In genomic region chr13:99269627-99270252, GRCh38 we compare ENCODE assay signal across 8 cellular contexts. TPM values are rescaled to one million over a fixed set of nuclear protein-coding genes. Genes with fewer than 3 reads are reported as not detected.
DNase-seq lines count a peak whose midpoint lies in the region; ATAC-seq and TF ChIP-seq lines count a peak whose summit lies in the region.

No MANE protein-coding gene starts in this region.

- H3K36me3 ChIP-seq in SK-N-MC (ENCODE audit: insufficient read depth, low read length): peaks cover 7% of the 10 kb centered on the region; the same call in 1 of the 2 replicates

- H3K36me3 Mint-ChIP-seq in natural killer cell treated with Interleukin-12 subunit alpha and Interleukin-12 subunit beta and Interleukin-15 and Interleukin-18, amount 100 ng/mL, for 72 hours: peaks cover 6% of the 10 kb centered on the region

- DNase-seq in DMS 273 (lab: John Stamatoyannopoulos, UW; ENCODE audit: unreplicated experiment) (peak; percentile 27), DMS 273 treated with DMSO at 0.1 percent for 48 hours (lab: John Stamatoyannopoulos, UW) (no peak), SK-N-MC (ENCODE audit: low read depth, low spot score) (peak; percentile 28), epithelial cell of esophagus (ENCODE audit: low read depth) (peak; percentile 55)
- no peak for DNase-seq in natural killer cell treated with Interleukin-12 subunit alpha and Interleukin-12 subunit beta and Interleukin-15 and Interleukin-18, amount 100 ng/mL, for 72 hours (ENCODE audit: low spot score)
- DNase-seq in stimulated activated CD8-positive, alpha-beta memory T cell treated with anti-CD3 and anti-CD28 coated beads, Interleukin-4, amount 100 ng/mL, for 48 hours: no peak

- no peak overlapping the region for H3K4me3 Mint-ChIP-seq in natural killer cell treated with Interleukin-12 subunit alpha and Interleukin-12 subunit beta and Interleukin-15 and Interleukin-18, amount 100 ng/mL, for 72 hours

- H3K9me3 ChIP-seq in SK-N-MC (ENCODE audit: low read depth, low read length): no peaks in the 10 kb centered on the region

- ATAC-seq in GM19452 (IDR thresholded peaks at IDR 0.05; ENCODE audit: unreplicated experiment): peak; percentile 75
- peak; percentile 61 for ATAC-seq in HG03520 (IDR thresholded peaks at IDR 0.05; ENCODE audit: unreplicated experiment)
- ATAC-seq in natural killer cell treated with Interleukin-12 subunit alpha and Interleukin-12 subunit beta and Interleukin-15 and Interleukin-18, amount 100 ng/mL, for 72 hours: peak; percentile 68 to 76

- no peaks in the 10 kb centered on the region for H3K27me3 Mint-ChIP-seq in natural killer cell treated with Interleukin-12 subunit alpha and Interleukin-12 subunit beta and Interleukin-15 and Interleukin-18, amount 100 ng/mL, for 72 hours

- H3K4me3 ChIP-seq in SK-N-MC: no peak overlapping the region
- H3K4me3 ChIP-seq in epithelial cell of esophagus (ENCODE audit: low read length): no peak overlapping the region

- H3K27ac Mint-ChIP-seq in natural killer cell treated with Interleukin-12 subunit alpha and Interleukin-12 subunit beta and Interleukin-15 and Interleukin-18, amount 100 ng/mL, for 72 hours: peak overlapping the region; percentile 39 to 82

- TF ChIP-seq CTCF in epithelial cell of esophagus (IDR thresholded peaks at IDR 0.05; ENCODE audit: insufficient read depth, low read depth, low read length, missing control alignments): peak; percentile 69

- no peaks in the 10 kb centered on the region for H3K9me3 Mint-ChIP-seq in natural killer cell treated with Interleukin-12 subunit alpha and Interleukin-12 subunit beta and Interleukin-15 and Interleukin-18, amount 100 ng/mL, for 72 hours

- peak overlapping the region; percentile 46 for H3K27ac ChIP-seq in SK-N-MC

- no peak overlapping the region for H3K9ac ChIP-seq in SK-N-MC (ENCODE audit: insufficient read length)

- H3K4me1 Mint-ChIP-seq in natural killer cell treated with Interleukin-12 subunit alpha and Interleukin-12 subunit beta and Interleukin-15 and Interleukin-18, amount 100 ng/mL, for 72 hours (ENCODE audit: low read depth in 2 of 2): peaks cover 54 to 64% of the 10 kb centered on the region in 2 donors

RNA-seq across cellular contexts. Expression of gene GPR18, which starts 11.6 kb away (rescaled TPM):
- 10 to 100 TPM; 13.0 to 20.6 TPM for total RNA-seq in natural killer cell treated with Interleukin-12 subunit alpha and Interleukin-12 subunit beta and Interleukin-15 and Interleukin-18, amount 100 ng/mL, for 72 hours

RNA-seq across cellular contexts. Expression of gene GPR183, which starts 37.5 kb away (rescaled TPM):
- total RNA-seq in natural killer cell treated with Interleukin-12 subunit alpha and Interleukin-12 subunit beta and Interleukin-15 and Interleukin-18, amount 100 ng/mL, for 72 hours: 10 to 100 TPM in 1 of 2 donors, 1 to 10 TPM in 1; 5.4 to 10.2 TPM

Comparison
In these comparisons a context has a peak if more than half of its experiments do, and no peak if none do; other contexts are left out.
1. DNase-seq: peak in DMS 273 (single experiment), SK-N-MC (single experiment) and epithelial cell of esophagus (single experiment); none in DMS 273 treated with DMSO at 0.1 percent for 48 hours (single experiment), natural killer cell treated with Interleukin-12 subunit alpha and Interleukin-12 subunit beta and Interleukin-15 and Interleukin-18, amount 100 ng/mL, for 72 hours (single experiment) and stimulated activated CD8-positive, alpha-beta memory T cell treated with anti-CD3 and anti-CD28 coated beads, Interleukin-4, amount 100 ng/mL, for 48 hours (single experiment).
2. Peak in every context shown above with its lines, with median percentiles within 50 percentile points of each other: ATAC-seq.